ENCODE assay signal across 1 cellular context in genomic region chr2:70887550-70888229, GRCh38.
TF ChIP-seq lines count a peak whose summit lies in the region.

No MANE protein-coding gene starts in this region.

TF ChIP-seq in K562, 482 proteins besides CTCF, POLR2A, EP300 and RAD21 (continued from another document):
- TF ChIP-seq E2F6 (IDR thresholded peaks at IDR 0.05; ENCODE audit: borderline replicate concordance in 1 of 2, extremely low read depth in 1 of 2, insufficient read depth in 1 of 2, insufficient read length in 1 of 2, low read depth in 1 of 2, low read length in 1 of 2, poor library complexity in 1 of 2, severe bottlenecking in 1 of 2) = peak in 1 of 2 experiments; percentile 35
- TF ChIP-seq COPS2 (conservative IDR thresholded peaks at IDR 0.05) = no peak
TF ChIP-seq in K562: peak in this region for 1.
